Comparison of ENCODE assay signal across 32 cellular contexts in the genomic region with DNA sequence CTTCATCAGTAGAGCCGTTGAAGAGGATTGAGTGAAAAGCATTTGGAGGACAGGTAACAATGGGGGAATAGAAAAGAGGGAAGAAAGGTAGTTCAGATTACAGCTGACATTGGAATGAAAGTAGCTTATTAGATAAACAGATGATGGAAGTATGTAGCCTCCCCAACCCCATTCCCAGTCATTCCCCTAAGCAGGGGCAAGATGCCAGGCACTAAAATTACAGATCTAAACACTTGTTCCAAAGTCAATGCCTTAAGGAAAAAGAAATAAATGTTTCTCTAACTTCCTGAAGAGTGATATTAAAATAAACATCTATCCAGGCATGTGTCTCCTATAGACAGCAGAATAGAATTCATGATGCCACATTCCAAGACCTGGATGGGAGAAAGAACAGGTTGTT.
"Had no signal": no experiment of that assay in that cellular context is flagged by ENCODE, and none has a peak within 500 bp of the region (broad histone marks: within the 10 kb centered on the region; RNA-seq: fewer than 3 reads in every experiment).

No MANE protein-coding gene starts in this region.

- H3K4me1 Mint-ChIP-seq: activated B cell treated with CpG ODN at 0.5 μM for 24 hours; activated T-helper 17 cell treated with anti-CD3 and anti-CD28 coated beads, Interleukin-2, amount 50 U/mL, for 72 hours; central memory CD8-positive, alpha-beta T cell; T-helper 17 cell had no signal

- H3K9me3 Mint-ChIP-seq: endodermal cell; T-helper 2 cell treated with Interferon-gamma antibody and Interleukin-4, amounts not matched to agents 5 μg/mL and 100 μg/mL, for 36 hours had no signal

- H3K27me3 ChIP-seq: brain microvascular endothelial cell, foreskin keratinocyte, gastrocnemius medialis, heart left ventricle had no signal

- H3K27ac ChIP-seq: brain microvascular endothelial cell, foreskin keratinocyte, gastrocnemius medialis, heart left ventricle, WERI-Rb-1 had no signal

- H3K4me3 Mint-ChIP-seq: activated B cell treated with CpG ODN at 0.5 μM for 24 hours; activated CD8-positive, alpha-beta T cell treated with anti-CD3 and anti-CD28 coated beads for 36 hours; activated naive CD8-positive, alpha-beta T cell; activated T-cell treated with anti-CD3 and anti-CD28 coated beads, Interleukin-2, amount 50 U/mL, for 4 hours; activated T-helper 17 cell treated with anti-CD3 and anti-CD28 coated beads, Interleukin-2, amount 50 U/mL, for 72 hours; central memory CD8-positive, alpha-beta T cell; endodermal cell; T-helper 17 cell; T-helper 2 cell treated with Interferon-gamma antibody and Interleukin-4, amounts not matched to agents 5 μg/mL and 100 μg/mL, for 36 hours had no signal

- H3K4me3 ChIP-seq: gastrocnemius medialis, heart left ventricle had no signal

- DNase-seq: activated B cell treated with CpG ODN at 0.5 μM for 24 hours; activated CD4-positive, alpha-beta T cell treated with anti-CD3 and anti-CD28 coated beads for 48 hours; activated CD4-positive, alpha-beta T cell treated with anti-CD3 and anti-CD28 coated beads, Interleukin-2, amount 50 U/mL, for 1 hour; activated CD4-positive, alpha-beta T cell treated with anti-CD3 and anti-CD28 coated beads, Interleukin-2, amount 50 U/mL, for 48 hours; activated CD8-positive, alpha-beta memory T cell treated with anti-CD3 and anti-CD28 coated beads for 24 hours; activated CD8-positive, alpha-beta T cell treated with anti-CD3 and anti-CD28 coated beads for 36 hours; activated effector memory CD4-positive, alpha-beta T cell treated with Interleukin-2 at 50 U/mL for 16 hours; activated gamma-delta T cell treated with Interleukin-2 at 50 U/mL for 16 hours; activated naive CD4-positive, alpha-beta T cell treated with anti-CD3 and anti-CD28 coated beads, Interleukin-2, amount 50 U/mL, for 16 hours; activated naive CD4-positive, alpha-beta T cell treated with Interleukin-2 at 50 U/mL for 16 hours; activated T-cell treated with anti-CD3 and anti-CD28 coated beads, Interleukin-2, amount 50 U/mL, for 4 hours; amniotic stem cell; anterior cingulate cortex; brain microvascular endothelial cell; cortex of kidney; dermis blood vessel endothelial cell; effector CD8-positive, alpha-beta T cell; endodermal cell; foreskin keratinocyte; gastrocnemius medialis; glutamatergic neuron; heart left ventricle; T-helper 1 cell; T-helper 17 cell; T1000; WERI-Rb-1 had no signal

- H3K36me3 Mint-ChIP-seq: activated naive CD8-positive, alpha-beta T cell had no signal

- H3K27ac Mint-ChIP-seq: activated B cell treated with CpG ODN at 0.5 μM for 24 hours; activated CD8-positive, alpha-beta T cell treated with anti-CD3 and anti-CD28 coated beads for 36 hours; activated naive CD8-positive, alpha-beta T cell; activated T-helper 17 cell treated with anti-CD3 and anti-CD28 coated beads, Interleukin-2, amount 50 U/mL, for 72 hours; endodermal cell; T-helper 17 cell; T-helper 2 cell treated with Interferon-gamma antibody and Interleukin-4, amounts not matched to agents 5 μg/mL and 100 μg/mL, for 36 hours had no signal

- H3K27me3 Mint-ChIP-seq: activated B cell treated with CpG ODN at 0.5 μM for 24 hours; activated CD8-positive, alpha-beta T cell treated with anti-CD3 and anti-CD28 coated beads for 36 hours; activated naive CD8-positive, alpha-beta T cell; activated T-helper 17 cell treated with anti-CD3 and anti-CD28 coated beads, Interleukin-2, amount 50 U/mL, for 72 hours; central memory CD8-positive, alpha-beta T cell; T-helper 17 cell had no signal

- ATAC-seq: activated CD4-positive, CD25-positive, alpha-beta regulatory T cell treated with anti-CD3 and anti-CD28 coated beads, Interleukin-2, amount 50 U/mL, for 24 hours; activated CD8-positive, alpha-beta T cell treated with anti-CD3 and anti-CD28 coated beads for 36 hours; activated T-cell treated with anti-CD3 and anti-CD28 coated beads, Interleukin-2, amount 50 U/mL, for 4 hours; activated T-helper 17 cell treated with anti-CD3 and anti-CD28 coated beads, Interleukin-2, amount 50 U/mL, for 72 hours; esophagus mucosa; foreskin keratinocyte; gastrocnemius medialis; heart left ventricle; T-helper 17 cell had no signal

- H3K36me3 ChIP-seq: brain microvascular endothelial cell, gastrocnemius medialis, heart left ventricle, WERI-Rb-1 had no signal

- H3K4me1 ChIP-seq: foreskin keratinocyte, gastrocnemius medialis, heart left ventricle had no signal

- H3K9me3 ChIP-seq: gastrocnemius medialis, heart left ventricle had no signal
